7 cellular contexts compared by ENCODE assay signal in the genomic region with DNA sequence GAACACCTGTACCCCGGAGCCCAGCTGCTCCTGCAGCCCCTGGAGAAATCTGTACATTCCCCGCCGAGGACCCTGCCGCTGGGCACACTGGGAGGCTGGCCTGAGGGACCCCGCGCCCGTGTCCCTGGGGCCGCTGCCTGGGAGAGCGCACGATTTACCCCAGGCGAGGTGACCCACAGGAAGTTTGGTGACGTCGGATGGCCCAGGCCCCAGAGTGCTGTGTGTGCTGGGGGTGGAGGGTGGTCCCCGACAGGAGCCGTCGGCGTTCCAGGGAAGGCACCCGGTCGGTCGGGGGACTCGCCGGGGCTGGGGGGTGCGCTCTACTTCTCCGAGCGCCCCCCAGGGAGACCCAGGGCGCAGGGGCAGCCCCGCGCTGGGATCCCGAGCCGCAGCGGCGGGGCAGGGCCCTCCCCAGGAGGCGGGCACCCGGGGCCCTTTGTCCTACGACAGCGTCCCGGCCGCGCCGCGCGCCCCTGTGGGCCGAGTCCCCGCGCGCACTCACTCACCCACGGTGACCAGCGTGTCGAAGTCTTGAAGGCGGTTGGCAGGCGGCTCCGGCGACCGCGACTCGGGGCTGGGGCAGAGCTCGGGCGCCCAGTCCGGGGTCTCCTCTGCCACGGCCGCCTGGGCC.
DNase-seq lines count a peak whose midpoint lies in the region; ATAC-seq and TF ChIP-seq lines count a peak whose summit lies in the region.
"Not testable (repeated sequence)": the region's sequence is repeated elsewhere in the genome, so short reads cannot be mapped to it uniquely, and the experiment has no call there.

No MANE protein-coding gene starts in this region.

- POLR2A ChIA-PET in activated B cell treated with CpG ODN at 0.5 μM for 24 hours (lab: Charles Lee) = not testable (repeated sequence)

- H3K27me3 Mint-ChIP-seq in activated B cell treated with CpG ODN at 0.5 μM for 24 hours = not testable (repeated sequence)

- intact Hi-C loops in activated B cell treated with CpG ODN at 0.5 μM for 24 hours (cut with micrococcal nuclease); left ventricle myocardium superior (cut with micrococcal nuclease): not testable (repeated sequence)

- H3K4me1 Mint-ChIP-seq in activated B cell treated with CpG ODN at 0.5 μM for 24 hours = not testable (repeated sequence)

- ATAC-seq in GM19025 (IDR thresholded peaks at IDR 0.05; ENCODE audit: low read depth, unreplicated experiment) (peak; percentile 36), GM21390 (IDR thresholded peaks at IDR 0.05; ENCODE audit: unreplicated experiment) (peak; percentile 41), HG02588 (IDR thresholded peaks at IDR 0.05; ENCODE audit: unreplicated experiment) (peak; percentile 39), HG02981 (IDR thresholded peaks at IDR 0.05; ENCODE audit: unreplicated experiment) (peak; percentile 29), HG03354 (IDR thresholded peaks at IDR 0.05; ENCODE audit: poor library complexity, severe bottlenecking, unreplicated experiment) (peak; percentile 53), activated B cell treated with CpG ODN at 0.5 μM for 24 hours (ENCODE audit: low read depth) (peak; percentile 28), left ventricle myocardium superior (peak; percentile 38)

- CTCF ChIA-PET in activated B cell treated with CpG ODN at 0.5 μM for 24 hours (lab: Charles Lee) = not testable (repeated sequence)

- not testable (repeated sequence) for H3K27ac Mint-ChIP-seq in activated B cell treated with CpG ODN at 0.5 μM for 24 hours

- H3K4me3 Mint-ChIP-seq in activated B cell treated with CpG ODN at 0.5 μM for 24 hours = not testable (repeated sequence)

- not testable (repeated sequence) for H3K36me3 Mint-ChIP-seq in activated B cell treated with CpG ODN at 0.5 μM for 24 hours (ENCODE audit: low read depth)

- not testable (repeated sequence) for DNase-seq in activated B cell treated with CpG ODN at 0.5 μM for 24 hours, left ventricle myocardium superior

- not testable (repeated sequence) for H3K9me3 Mint-ChIP-seq in activated B cell treated with CpG ODN at 0.5 μM for 24 hours

- not testable (repeated sequence) for TF ChIP-seq CTCF in activated B cell treated with CpG ODN at 0.5 μM for 24 hours (IDR thresholded peaks at IDR 0.05)
